19 cellular contexts compared by ENCODE assay signal in genomic region chr7:84261509-84261908, GRCh38.
"Had no signal": no experiment of that assay in that cellular context is flagged by ENCODE, and none has a peak within 500 bp of the region (broad histone marks: within the 10 kb centered on the region; RNA-seq: fewer than 3 reads in every experiment).

No MANE protein-coding gene starts in this region.

- H3K4me1 ChIP-seq: colonic mucosa, right atrium auricular region, uterus had no signal

- H3K79me2 ChIP-seq: hepatocyte had no signal

- H3K4me2 ChIP-seq: hepatocyte had no signal

- H3K9me3 Mint-ChIP-seq: endodermal cell; naive thymus-derived CD4-positive, alpha-beta T cell; nephron progenitor cell; type B pancreatic cell had no signal

- H3K27ac ChIP-seq: colonic mucosa, hepatocyte, neutrophil, right atrium auricular region, uterus had no signal

- H3K4me3 Mint-ChIP-seq: endodermal cell; naive thymus-derived CD4-positive, alpha-beta T cell; nephron progenitor cell; type B pancreatic cell had no signal

- H3K27ac Mint-ChIP-seq: endodermal cell; naive thymus-derived CD4-positive, alpha-beta T cell; nephron progenitor cell; type B pancreatic cell had no signal

- H3K27me3 Mint-ChIP-seq: naive thymus-derived CD4-positive, alpha-beta T cell; type B pancreatic cell had no signal

- H3K36me3 Mint-ChIP-seq: naive thymus-derived CD4-positive, alpha-beta T cell; type B pancreatic cell had no signal

- H2AFZ ChIP-seq: hepatocyte had no signal

- DNase-seq: colonic mucosa; dermis blood vessel endothelial cell; effector CD4-positive, alpha-beta T cell; endodermal cell; erythroblast; foreskin melanocyte; head of caudate nucleus; left colon; mammary epithelial cell; naive thymus-derived CD4-positive, alpha-beta T cell; nephron progenitor cell; small intestine; stimulated activated CD4-positive, alpha-beta T cell treated with anti-CD3 and anti-CD28 coated beads, Interleukin-12 subunit alpha, Interleukin-12 subunit beta, amount 100 ng/mL, for 4 hours; stimulated activated naive CD4-positive, alpha-beta T cell treated with Interleukin-2 at 50 U/mL for 16 hours; uterus had no signal

- H3K4me1 Mint-ChIP-seq: endodermal cell had no signal

- H3K27me3 ChIP-seq: colonic mucosa, hepatocyte, neutrophil, right atrium auricular region, uterus had no signal

- H3K9me3 ChIP-seq: colonic mucosa, neutrophil, right atrium auricular region, uterus had no signal

- ATAC-seq: left colon; naive thymus-derived CD4-positive, alpha-beta T cell had no signal
